10 cellular contexts compared by ENCODE assay signal in genomic region chr10:79264942-79265341, GRCh38.
DNase-seq lines count a peak whose midpoint lies in the region; ATAC-seq and TF ChIP-seq lines count a peak whose summit lies in the region.
"Had no signal": no experiment of that assay in that cellular context is flagged by ENCODE, and none has a peak within 500 bp of the region (broad histone marks: within the 10 kb centered on the region; RNA-seq: fewer than 3 reads in every experiment).

No MANE protein-coding gene starts in this region.

- no peaks in the 10 kb centered on the region for H3K9me3 Mint-ChIP-seq in chondrocyte (ENCODE audit: low read depth)
- H3K9me3 Mint-ChIP-seq: activated B cell treated with CpG ODN at 0.5 μM for 24 hours; activated naive CD4-positive, alpha-beta T cell treated with anti-CD3 and anti-CD28 coated beads, Interleukin-2, amount 10 ng/mL, durations not matched to agents 7 days and 5 days had no signal

- H3K4me3 Mint-ChIP-seq in chondrocyte (ENCODE audit: unreplicated experiment): no peak overlapping the region
- H3K4me3 Mint-ChIP-seq: activated B cell treated with CpG ODN at 0.5 μM for 24 hours; activated naive CD4-positive, alpha-beta T cell treated with anti-CD3 and anti-CD28 coated beads, Interleukin-2, amount 10 ng/mL, durations not matched to agents 7 days and 5 days had no signal

- no peak for TF ChIP-seq CTCF in HEK293 (tag by site-specific recombination; IDR thresholded peaks at IDR 0.05)
- TF ChIP-seq CTCF in chondrocyte (IDR thresholded peaks at IDR 0.05): no peak
- no peak for TF ChIP-seq CTCF in left lung (IDR thresholded peaks at IDR 0.05)

- H3K36me3 Mint-ChIP-seq in chondrocyte (ENCODE audit: low read depth): peaks cover 3% of the 10 kb centered on the region
- H3K36me3 Mint-ChIP-seq: activated naive CD4-positive, alpha-beta T cell treated with anti-CD3 and anti-CD28 coated beads, Interleukin-2, amount 10 ng/mL, durations not matched to agents 7 days and 5 days had no signal

- no peaks in the 10 kb centered on the region for H3K27me3 ChIP-seq in left lung

- H3K27ac Mint-ChIP-seq in chondrocyte (ENCODE audit: unreplicated experiment): peak overlapping the region; percentile 97
- H3K27ac Mint-ChIP-seq: activated naive CD4-positive, alpha-beta T cell treated with anti-CD3 and anti-CD28 coated beads, Interleukin-2, amount 10 ng/mL, durations not matched to agents 7 days and 5 days had no signal

- CTCF ChIA-PET in HEK293 (lab: Yijun Ruan, JAX): interaction anchor here (0.5 to 1.3 kb wide), 2 partner anchors 8 to 12 kb away, joined by 3 to 4 read pairs; no protein-coding TSS in a partner anchor

- H3K9me3 ChIP-seq in HEK293 (ENCODE audit: control insufficient read depth, insufficient read depth, low read depth, low read length): no peaks in the 10 kb centered on the region
- no peaks in the 10 kb centered on the region for H3K9me3 ChIP-seq in left lung

- H3K27ac ChIP-seq in HEK293 (ENCODE audit: extremely low read depth, low read depth, low read length) (no peak overlapping the region), left lung (peak overlapping the region; percentile 39 to 92), substantia nigra (ENCODE audit: low read depth, low read length, poor library complexity, severe bottlenecking) (peak overlapping the region; percentile 27)

- DNase-seq in chondrocyte (ENCODE audit: low spot score): no peak
- no peak for DNase-seq in left lung
- peak in 1 of 49 donors; percentile 16 for DNase-seq in substantia nigra (lab: John Stamatoyannopoulos, UW)
- DNase-seq in G401 (ENCODE audit: low spot score): no peak
- no peak for DNase-seq in NCI-H1048 (lab: John Stamatoyannopoulos, UW)
- DNase-seq: activated B cell treated with CpG ODN at 0.5 μM for 24 hours; activated naive CD4-positive, alpha-beta T cell treated with anti-CD3 and anti-CD28 coated beads, Interleukin-2, amount 10 ng/mL, durations not matched to agents 7 days and 5 days had no signal

- H3K4me1 ChIP-seq in HEK293 (ENCODE audit: control insufficient read depth, insufficient read depth, low read length): peaks cover 4% of the 10 kb centered on the region; the same call in 1 of the 2 replicates
- H3K4me1 ChIP-seq in left lung: peaks cover 18 to 94% of the 10 kb centered on the region in 2 donors

- peaks cover 56% of the 10 kb centered on the region for H3K4me1 Mint-ChIP-seq in chondrocyte (ENCODE audit: low read depth)

- ATAC-seq in left lung (peak; percentile 12), GM18502 (IDR thresholded peaks at IDR 0.05; ENCODE audit: poor library complexity, unreplicated experiment) (no peak), GM18867 (IDR thresholded peaks at IDR 0.05; ENCODE audit: unreplicated experiment) (no peak)

- intact Hi-C loops in left lung (cut with DNase I): no loop called here

- POLR2A ChIA-PET in HEK293 (lab: Yijun Ruan, JAX): no interaction called here

- H3K4me3 ChIP-seq in HEK293 (ENCODE audit: low read depth, low read length): no peak overlapping the region
- H3K4me3 ChIP-seq in left lung: no peak overlapping the region

- in situ Hi-C loops in G401 (cut with HindIII; ENCODE audit: low sequenced_read_pairs): no loop called here

- H3K36me3 ChIP-seq in HEK293 (ENCODE audit: control insufficient read depth in 2 of 2, insufficient read depth in 1 of 2, low read length in 2 of 2): peaks cover 0 to 3% of the 10 kb centered on the region in 2 experiments; a peak in 1 of 3 replicates
- peaks cover 0 to 12% of the 10 kb centered on the region in 2 donors for H3K36me3 ChIP-seq in left lung

- no peaks in the 10 kb centered on the region for H3K27me3 Mint-ChIP-seq in chondrocyte (ENCODE audit: low read depth)
- H3K27me3 Mint-ChIP-seq: activated B cell treated with CpG ODN at 0.5 μM for 24 hours; activated naive CD4-positive, alpha-beta T cell treated with anti-CD3 and anti-CD28 coated beads, Interleukin-2, amount 10 ng/mL, durations not matched to agents 7 days and 5 days had no signal

TF ChIP-seq in HEK293, 187 proteins besides CTCF, POLR2A, EP300 and RAD21:
- TF ChIP-seq ZIC2 (tag by site-specific recombination; IDR thresholded peaks at IDR 0.05): peak; percentile 18; the same call in 1 of the 2 replicates
- TF ChIP-seq, protein P1, sequence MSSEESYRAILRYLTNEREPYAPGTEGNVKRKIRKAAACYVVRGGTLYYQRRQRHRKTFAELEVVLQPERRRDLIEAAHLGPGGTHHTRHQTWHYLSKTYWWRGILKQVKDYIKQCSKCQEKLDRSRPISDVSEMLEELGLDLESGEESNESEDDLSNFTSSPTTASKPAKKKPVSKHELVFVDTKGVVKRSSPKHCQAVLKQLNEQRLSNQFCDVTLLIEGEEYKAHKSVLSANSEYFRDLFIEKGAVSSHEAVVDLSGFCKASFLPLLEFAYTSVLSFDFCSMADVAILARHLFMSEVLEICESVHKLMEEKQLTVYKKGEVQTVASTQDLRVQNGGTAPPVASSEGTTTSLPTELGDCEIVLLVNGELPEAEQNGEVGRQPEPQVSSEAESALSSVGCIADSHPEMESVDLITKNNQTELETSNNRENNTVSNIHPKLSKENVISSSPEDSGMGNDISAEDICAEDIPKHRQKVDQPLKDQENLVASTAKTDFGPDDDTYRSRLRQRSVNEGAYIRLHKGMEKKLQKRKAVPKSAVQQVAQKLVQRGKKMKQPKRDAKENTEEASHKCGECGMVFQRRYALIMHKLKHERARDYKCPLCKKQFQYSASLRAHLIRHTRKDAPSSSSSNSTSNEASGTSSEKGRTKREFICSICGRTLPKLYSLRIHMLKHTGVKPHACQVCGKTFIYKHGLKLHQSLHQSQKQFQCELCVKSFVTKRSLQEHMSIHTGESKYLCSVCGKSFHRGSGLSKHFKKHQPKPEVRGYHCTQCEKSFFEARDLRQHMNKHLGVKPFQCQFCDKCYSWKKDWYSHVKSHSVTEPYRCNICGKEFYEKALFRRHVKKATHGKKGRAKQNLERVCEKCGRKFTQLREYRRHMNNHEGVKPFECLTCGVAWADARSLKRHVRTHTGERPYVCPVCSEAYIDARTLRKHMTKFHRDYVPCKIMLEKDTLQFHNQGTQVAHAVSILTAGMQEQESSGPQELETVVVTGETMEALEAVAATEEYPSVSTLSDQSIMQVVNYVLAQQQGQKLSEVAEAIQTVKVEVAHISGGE (tag by site-specific recombination; conservative IDR thresholded peaks at IDR 0.05; ENCODE audit: low read depth): no peak
